1 cellular context compared by ENCODE assay signal in genomic region chr1:24233684-24234600, GRCh38.
TF ChIP-seq lines count a peak whose summit lies in the region.

No MANE protein-coding gene starts in this region.

TF ChIP-seq in K562, 482 proteins besides CTCF, POLR2A, EP300 and RAD21 (continued from another document):
- TF ChIP-seq MBD1 (CRISPR knock-in tag; IDR thresholded peaks at IDR 0.05) (no peak), ATF6 (CRISPR knock-in tag; IDR thresholded peaks at IDR 0.05) (no peak)
